17 cellular contexts compared by ENCODE assay signal in the genomic region with DNA sequence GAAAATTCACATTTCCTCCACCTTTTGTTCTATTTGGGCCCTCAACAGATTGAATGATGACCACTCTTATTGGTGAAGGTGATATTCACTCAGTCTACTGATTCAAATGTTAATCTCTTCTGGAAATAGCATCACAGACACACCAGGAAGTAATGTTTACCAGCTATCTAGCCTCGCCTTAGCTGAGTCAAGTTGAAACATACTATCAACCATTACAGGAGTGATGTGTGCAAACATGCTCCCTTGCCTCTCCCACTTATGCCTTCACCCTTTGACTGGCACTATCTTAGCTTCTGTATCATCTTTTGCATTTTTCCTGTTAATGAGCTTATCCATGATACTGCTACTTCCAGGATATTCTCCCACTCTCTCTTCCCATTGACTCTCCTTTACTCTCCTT.
DNase-seq lines count a peak whose midpoint lies in the region; ATAC-seq lines count a peak whose summit lies in the region.
"Had no signal": no experiment of that assay in that cellular context is flagged by ENCODE, and none has a peak within 500 bp of the region (broad histone marks: within the 10 kb centered on the region; RNA-seq: fewer than 3 reads in every experiment).

No MANE protein-coding gene starts in this region.

- peak; percentile 87 for ATAC-seq in GM18870 (IDR thresholded peaks at IDR 0.05; ENCODE audit: unreplicated experiment)
- peak; percentile 83 for ATAC-seq in GM21619 (IDR thresholded peaks at IDR 0.05; ENCODE audit: unreplicated experiment)
- ATAC-seq in HG03103 (IDR thresholded peaks at IDR 0.05; ENCODE audit: low read depth, unreplicated experiment), result peak; percentile 72
- ATAC-seq in esophagus mucosa, result peak; percentile 60
- ATAC-seq: HCT116 had no signal

- H3K36me3 Mint-ChIP-seq in activated naive CD4-positive, alpha-beta T cell treated with anti-CD3 and anti-CD28 coated beads, Interleukin-2, amount 10 ng/mL, durations not matched to agents 7 days and 5 days, result no peaks in the 10 kb centered on the region
- H3K36me3 Mint-ChIP-seq: activated naive CD8-positive, alpha-beta T cell; CD4-positive, CD25-positive, alpha-beta regulatory T cell had no signal

- H3K27ac Mint-ChIP-seq in activated naive CD4-positive, alpha-beta T cell treated with anti-CD3 and anti-CD28 coated beads, Interleukin-2, amount 10 ng/mL, durations not matched to agents 7 days and 5 days, result no peak overlapping the region
- H3K27ac Mint-ChIP-seq: activated naive CD8-positive, alpha-beta T cell had no signal

- H3K4me3 Mint-ChIP-seq in activated naive CD4-positive, alpha-beta T cell treated with anti-CD3 and anti-CD28 coated beads, Interleukin-2, amount 10 ng/mL, durations not matched to agents 7 days and 5 days, result no peak overlapping the region
- H3K4me3 Mint-ChIP-seq: activated naive CD8-positive, alpha-beta T cell; CD4-positive, CD25-positive, alpha-beta regulatory T cell; neural progenitor cell had no signal

- H3K4me1 Mint-ChIP-seq in activated naive CD4-positive, alpha-beta T cell treated with anti-CD3 and anti-CD28 coated beads, Interleukin-2, amount 10 ng/mL, durations not matched to agents 7 days and 5 days, result no peaks in the 10 kb centered on the region
- H3K4me1 Mint-ChIP-seq: CD4-positive, CD25-positive, alpha-beta regulatory T cell had no signal

- H3K27me3 Mint-ChIP-seq in activated naive CD4-positive, alpha-beta T cell treated with anti-CD3 and anti-CD28 coated beads, Interleukin-2, amount 10 ng/mL, durations not matched to agents 7 days and 5 days, result no peaks in the 10 kb centered on the region
- H3K27me3 Mint-ChIP-seq: activated naive CD8-positive, alpha-beta T cell; CD4-positive, CD25-positive, alpha-beta regulatory T cell had no signal

- H3K9me3 Mint-ChIP-seq in activated naive CD4-positive, alpha-beta T cell treated with anti-CD3 and anti-CD28 coated beads, Interleukin-2, amount 10 ng/mL, durations not matched to agents 7 days and 5 days, result no peaks in the 10 kb centered on the region

- DNase-seq in foreskin melanocyte, result no peak
- no peak for DNase-seq in NCI-H1436 (lab: John Stamatoyannopoulos, UW)
- DNase-seq in activated naive CD4-positive, alpha-beta T cell treated with anti-CD3 and anti-CD28 coated beads, Interleukin-2, amount 10 ng/mL, durations not matched to agents 7 days and 5 days, result no peak
- DNase-seq in AG08395 (ENCODE audit: low spot score), result no peak
- DNase-seq: activated CD4-positive, alpha-beta T cell treated with anti-CD3 and anti-CD28 coated beads, Interleukin-2, amount 50 U/mL, for 4 hours; foreskin fibroblast; left cardiac atrium; PC-9; stimulated activated CD8-positive, alpha-beta memory T cell treated with anti-CD3 and anti-CD28 coated beads, Interleukin-4, amount 100 ng/mL, for 48 hours had no signal

- CTCF ChIA-PET in activated naive CD4-positive, alpha-beta T cell treated with anti-CD3 and anti-CD28 coated beads, Interleukin-2, amount 10 ng/mL, durations not matched to agents 7 days and 5 days (lab: Charles Lee), result no interaction called here
